Comparison of ENCODE assay signal across 32 cellular contexts in the genomic region with DNA sequence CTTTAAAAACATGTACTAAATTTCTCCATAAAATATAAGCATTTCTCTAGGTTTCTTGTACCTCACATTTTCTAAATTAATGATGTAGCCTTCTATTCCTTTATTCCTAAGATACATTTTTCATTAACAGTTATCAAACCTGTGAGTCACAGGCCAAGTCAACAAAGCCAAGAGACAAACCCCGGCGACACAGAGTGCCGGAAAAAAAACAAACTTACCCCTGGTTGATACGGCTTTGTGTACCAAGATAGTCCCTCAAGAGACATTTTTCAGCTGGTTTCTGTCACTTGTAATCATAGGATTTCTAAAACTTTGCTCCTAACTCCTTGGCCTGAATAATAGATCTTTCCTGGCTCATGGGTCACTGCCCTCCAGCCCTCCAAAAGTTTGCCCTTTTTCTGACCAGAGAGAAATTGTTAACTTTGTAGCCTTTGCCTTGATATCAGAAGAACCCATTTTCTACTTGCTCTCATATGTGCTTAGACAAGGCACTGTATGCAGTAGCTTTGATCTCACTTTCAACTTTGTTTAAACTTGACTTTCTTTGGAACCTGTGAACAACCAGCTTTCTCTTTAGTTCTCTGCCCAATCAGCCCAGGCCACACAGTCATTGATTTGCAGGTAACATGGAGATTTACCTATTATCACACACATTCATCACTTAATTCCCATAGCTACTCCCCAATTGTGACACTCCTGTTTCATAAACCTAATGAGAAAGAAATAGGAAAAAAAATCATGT.
DNase-seq lines count a peak whose midpoint lies in the region; ATAC-seq, FAIRE-seq and TF ChIP-seq lines count a peak whose summit lies in the region.
"Had no signal": no experiment of that assay in that cellular context is flagged by ENCODE, and none has a peak within 500 bp of the region (broad histone marks: within the 10 kb centered on the region; RNA-seq: fewer than 3 reads in every experiment).

No MANE protein-coding gene starts in this region.

- H3K9me3 Mint-ChIP-seq in endothelial cell (ENCODE audit: unreplicated experiment) = no peaks in the 10 kb centered on the region

- H3K36me3 Mint-ChIP-seq in endothelial cell (ENCODE audit: low read depth, unreplicated experiment) = no peaks in the 10 kb centered on the region

- H3K9me1 ChIP-seq in endothelial cell of umbilical vein (replicated peaks; ENCODE audit: control insufficient read depth, extremely low read depth, insufficient read depth, low read length) = no peaks in the 10 kb centered on the region

- H3K4me3 Mint-ChIP-seq in endothelial cell (ENCODE audit: unreplicated experiment) = no peak overlapping the region
- H3K4me3 Mint-ChIP-seq: T-helper 2 cell treated with Interferon-gamma antibody and Interleukin-4, amounts not matched to agents 5 μg/mL and 100 μg/mL, for 36 hours had no signal

- H4K20me1 ChIP-seq in PC-3 (ENCODE audit: low read length) (no peaks in the 10 kb centered on the region), endothelial cell of umbilical vein (replicated peaks; ENCODE audit: control insufficient read depth, extremely low read depth, insufficient read depth, low read length) (no peaks in the 10 kb centered on the region)
- H4K20me1 ChIP-seq: BLaER1 treated with 17β-estradiol and CSF1 and Interleukin-3, amounts not matched to agents 10 nM and 100 nM had no signal

- 27 to 36% methylated on average over 4 of the region's 4 CpGs for WGBS in pancreas, 2 donors

- H2AFZ ChIP-seq in PC-3 (ENCODE audit: low read length) (no peak overlapping the region), endothelial cell of umbilical vein (ENCODE audit: low read depth, low read length) (no peak overlapping the region)

- peaks cover 3% of the 10 kb centered on the region for H3K27me3 Mint-ChIP-seq in endothelial cell (ENCODE audit: unreplicated experiment)

- no peak overlapping the region for H3K27ac ChIP-seq in PC-3 (ENCODE audit: low read length)
- H3K27ac ChIP-seq in endothelial cell of umbilical vein (ENCODE audit: insufficient read depth, low read depth, low read length) = no peak overlapping the region
- H3K27ac ChIP-seq in pancreas = peak overlapping the region in 2 of 4 donors; percentile 35 to 48
- H3K27ac ChIP-seq: BLaER1 treated with 17β-estradiol and CSF1 and Interleukin-3, amounts not matched to agents 10 nM and 100 nM; foreskin keratinocyte; heart left ventricle; neutrophil; psoas muscle; skin epidermis had no signal

- intact Hi-C loops in PC-3 (cut with micrococcal nuclease) = no loop called here
- intact Hi-C loops in endothelial cell of umbilical vein (cut with micrococcal nuclease) = no loop called here
- intact Hi-C loops in pancreas (cut with DNase I) = no loop called here

- H3K79me2 ChIP-seq in PC-3 (ENCODE audit: low read length) (no peaks in the 10 kb centered on the region), endothelial cell of umbilical vein (ENCODE audit: control insufficient read depth, insufficient read depth, low read length) (no peaks in the 10 kb centered on the region)

- TF ChIP-seq CTCF in PC-3 (conservative IDR thresholded peaks at IDR 0.05; ENCODE audit: low read depth, low read length) (no peak), endothelial cell of umbilical vein (IDR thresholded peaks at IDR 0.05; ENCODE audit: extremely low read depth in 1 of 2, insufficient read depth in 1 of 2, low read depth in 1 of 2, low read length in 2 of 2) (no peak), pancreas (IDR thresholded peaks at IDR 0.05) (no peak), endothelial cell (IDR thresholded peaks at IDR 0.05; ENCODE audit: unreplicated experiment) (no peak), GM13976 (IDR thresholded peaks at IDR 0.05; ENCODE audit: borderline replicate concordance, control extremely low read depth, extremely low read depth, insufficient read depth, missing control alignments) (no peak)

- no peaks in the 10 kb centered on the region for H3K9me2 ChIP-seq in PC-3 (replicated peaks; ENCODE audit: low read length)

- FAIRE-seq in endothelial cell of umbilical vein (lab: Jason Lieb, UNC) = no peak
- FAIRE-seq in pancreas (lab: Jason Lieb, UNC) = no peak
- FAIRE-seq: GM18507, K562 had no signal

- H3K9ac ChIP-seq in PC-3 (ENCODE audit: low read length) (no peak overlapping the region), endothelial cell of umbilical vein (replicated peaks; ENCODE audit: extremely low read depth, insufficient read depth, low read length) (no peak overlapping the region)
- H3K9ac ChIP-seq: BLaER1 treated with 17β-estradiol and CSF1 and Interleukin-3, amounts not matched to agents 10 nM and 100 nM had no signal

- no peak overlapping the region for H3K4me3 ChIP-seq in PC-3 (ENCODE audit: low read length)
- no peak overlapping the region for H3K4me3 ChIP-seq in endothelial cell of umbilical vein (replicated peaks in 1 of 3; ENCODE audit: insufficient read depth in 1 of 3, low read depth in 1 of 3, low read length in 3 of 3)
- no peak overlapping the region for H3K4me3 ChIP-seq in pancreas
- H3K4me3 ChIP-seq: BLaER1 treated with 17β-estradiol and CSF1 and Interleukin-3, amounts not matched to agents 10 nM and 100 nM; HAP-1; heart left ventricle; K562; lung; MG63; psoas muscle; skin epidermis had no signal

- H3K9me3 ChIP-seq in PC-3 (ENCODE audit: low read length) = no peaks in the 10 kb centered on the region
- H3K9me3 ChIP-seq in endothelial cell of umbilical vein (replicated peaks; ENCODE audit: control insufficient read depth, insufficient read depth, low read length) = no peaks in the 10 kb centered on the region
- no peaks in the 10 kb centered on the region for H3K9me3 ChIP-seq in pancreas
- H3K9me3 ChIP-seq: BLaER1 treated with 17β-estradiol and CSF1 and Interleukin-3, amounts not matched to agents 10 nM and 100 nM; HAP-1; MG63; neutrophil; psoas muscle had no signal

- in situ Hi-C loops in GM13976 (cut with MboI; ENCODE audit: low sequenced_read_pairs, unreplicated experiment) = no loop called here

- POLR2A ChIA-PET in PC-3 (lab: Charles Lee; ENCODE audit: unreplicated experiment) = no interaction called here
- POLR2A ChIA-PET in endothelial cell of umbilical vein (lab: Charles Lee) = no interaction called here

- H3K4me2 ChIP-seq in PC-3 (ENCODE audit: low read length) (no peak overlapping the region), endothelial cell of umbilical vein (ENCODE audit: insufficient read depth, low read length) (peak overlapping the region; percentile 35)
- H3K4me2 ChIP-seq: BLaER1 treated with 17β-estradiol and CSF1 and Interleukin-3, amounts not matched to agents 10 nM and 100 nM had no signal

- H3K27me3 ChIP-seq in PC-3 (ENCODE audit: low read length) (no peaks in the 10 kb centered on the region), endothelial cell of umbilical vein (ENCODE audit: control insufficient read depth in 2 of 2, insufficient read depth in 2 of 2, low read length in 2 of 2) (no peaks in the 10 kb centered on the region), pancreas (no peaks in the 10 kb centered on the region)
- H3K27me3 ChIP-seq: BLaER1 treated with 17β-estradiol and CSF1 and Interleukin-3, amounts not matched to agents 10 nM and 100 nM; foreskin keratinocyte; heart left ventricle; MG63; neutrophil had no signal

- CTCF ChIA-PET in PC-3 (lab: Charles Lee) = no interaction called here
- CTCF ChIA-PET in endothelial cell of umbilical vein (lab: Charles Lee) = interaction anchor here (0.6 to 1.2 kb wide), 4 partner anchors 9 to 515 kb away, joined by 3 read pairs; no protein-coding TSS in a partner anchor

- H3K27ac Mint-ChIP-seq in endothelial cell (ENCODE audit: unreplicated experiment) = no peak overlapping the region
- H3K27ac Mint-ChIP-seq: T-helper 2 cell treated with Interferon-gamma antibody and Interleukin-4, amounts not matched to agents 5 μg/mL and 100 μg/mL, for 36 hours had no signal

- BruUV-seq in PC-3 (replicated peaks; lab: Mats Ljungman, UMichigan) (no TSS peak), endothelial cell of umbilical vein (replicated peaks; lab: Mats Ljungman, UMichigan) (no TSS peak)

- ATAC-seq in PC-3 = peak; percentile 48; the same call in 1 of the 2 replicates
- peak; percentile 76 to 92 (median 81) for ATAC-seq in pancreas
- ATAC-seq: foreskin keratinocyte, K562, psoas muscle had no signal

- TF ChIP-seq POLR2A in endothelial cell of umbilical vein (IDR thresholded peaks at IDR 0.05; ENCODE audit: low read depth, low read length) = no peak

- dilution Hi-C loops in endothelial cell of umbilical vein (cut with MboI; ENCODE audit: extremely low pct_ligation_motif_present, low sequenced_read_pairs) = no loop called here

- no peaks in the 10 kb centered on the region for H3K4me1 ChIP-seq in PC-3 (ENCODE audit: insufficient read depth, low read length)
- H3K4me1 ChIP-seq in endothelial cell of umbilical vein (ENCODE audit: control insufficient read depth, extremely low read depth, insufficient read depth, low read length) = peaks cover 9% of the 10 kb centered on the region
- H3K4me1 ChIP-seq in pancreas = peaks cover 4 to 18% (median 12%) of the 10 kb centered on the region in 3 donors
- H3K4me1 ChIP-seq: foreskin keratinocyte, psoas muscle had no signal

- H3F3A ChIP-seq in PC-3 (ENCODE audit: low read length, unreplicated experiment) = no peaks in the 10 kb centered on the region

- H3K36me3 ChIP-seq in PC-3 (ENCODE audit: low read depth, low read length) (no peaks in the 10 kb centered on the region), endothelial cell of umbilical vein (ENCODE audit: control insufficient read depth in 2 of 2, extremely low read depth in 1 of 2, insufficient read depth in 2 of 2, low read length in 2 of 2) (no peaks in the 10 kb centered on the region), pancreas (no peaks in the 10 kb centered on the region)
- H3K36me3 ChIP-seq: BLaER1 treated with 17β-estradiol and CSF1 and Interleukin-3, amounts not matched to agents 10 nM and 100 nM; HAP-1; heart left ventricle; MG63; neutrophil had no signal

- peak; percentile 9 for DNase-seq in DMS53 treated with DMSO at 0.1 percent for 48 hours (lab: John Stamatoyannopoulos, UW; ENCODE audit: unreplicated experiment)
- no peak for DNase-seq in PC-3
- peak; percentile 21 for DNase-seq in endothelial cell of umbilical vein (ENCODE audit: low read depth, low spot score)
- DNase-seq in pancreas = peak in 1 of 6 donors; percentile 31
- DNase-seq in Ammon's horn (ENCODE audit: low spot score) = no peak
- no peak for DNase-seq in endothelial cell (ENCODE audit: low spot score)
- no peak for DNase-seq in NCI-H1105 treated with DMSO at 0.1 percent for 48 hours (lab: John Stamatoyannopoulos, UW)
- DNase-seq in GM13976 (ENCODE audit: low spot score) = no peak
- DNase-seq: activated CD4-positive, alpha-beta T cell treated with anti-CD3 and anti-CD28 coated beads for 48 hours; activated CD8-positive, alpha-beta memory T cell treated with anti-CD3 and anti-CD28 coated beads for 24 hours; activated gamma-delta T cell; activated T-cell treated with anti-CD3 and anti-CD28 coated beads, Interleukin-2, amount 50 U/mL, for 1 hour; COR-L47; DMS79 treated with DMSO at 0.1 percent for 48 hours; erythroblast; foreskin keratinocyte; heart left ventricle; kidney glomerular epithelial cell; MG63; NCI-H1417; NCI-H2107; NCI-H446 treated with DMSO at 0.1 percent for 48 hours; psoas muscle; trophoblast cell had no signal

- peaks cover 7% of the 10 kb centered on the region for H3K4me1 Mint-ChIP-seq in endothelial cell (ENCODE audit: unreplicated experiment)

Comparison
In these comparisons a context has a peak if more than half of its experiments do, and no peak if none do; other contexts are left out.
1. DNase-seq: peak in DMS53 treated with DMSO at 0.1 percent for 48 hours (single experiment) and endothelial cell of umbilical vein (single experiment); none in PC-3 (single experiment), Ammon's horn (single experiment), endothelial cell (single experiment), NCI-H1105 treated with DMSO at 0.1 percent for 48 hours (single experiment) and GM13976 (single experiment).